ENCODE assay signal across 1 cellular context in genomic region chr9:136862849-136863622, GRCh38.
TF ChIP-seq lines count a peak whose summit lies in the region.

No MANE protein-coding gene starts in this region.

TF ChIP-seq in liver, 16 proteins besides CTCF, POLR2A, EP300 and RAD21:
- TF ChIP-seq, protein P1, sequence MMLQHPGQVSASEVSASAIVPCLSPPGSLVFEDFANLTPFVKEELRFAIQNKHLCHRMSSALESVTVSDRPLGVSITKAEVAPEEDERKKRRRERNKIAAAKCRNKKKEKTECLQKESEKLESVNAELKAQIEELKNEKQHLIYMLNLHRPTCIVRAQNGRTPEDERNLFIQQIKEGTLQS (IDR thresholded peaks at IDR 0.05), result no peak
- no peak for TF ChIP-seq NR2F2 (IDR thresholded peaks at IDR 0.05)
- TF ChIP-seq HNF4G (IDR thresholded peaks at IDR 0.05), result no peak
- TF ChIP-seq MAX (IDR thresholded peaks at IDR 0.05), result no peak
- no peak for TF ChIP-seq EGR1 (IDR thresholded peaks at IDR 0.05; ENCODE audit: low read depth in 2 of 2)
- no peak for TF ChIP-seq RXRA (IDR thresholded peaks at IDR 0.05)
- no peak for TF ChIP-seq FOXA2 (IDR thresholded peaks at IDR 0.05)
- TF ChIP-seq GABPA (IDR thresholded peaks at IDR 0.05 in 1 of 2, conservative IDR thresholded peaks at IDR 0.05 in 1 of 2), result no peak
- no peak for TF ChIP-seq YY1 (IDR thresholded peaks at IDR 0.05)
- TF ChIP-seq TAF1 (conservative IDR thresholded peaks at IDR 0.05), result no peak
- no peak for TF ChIP-seq JUND (IDR thresholded peaks at IDR 0.05)
- TF ChIP-seq, protein P2, sequence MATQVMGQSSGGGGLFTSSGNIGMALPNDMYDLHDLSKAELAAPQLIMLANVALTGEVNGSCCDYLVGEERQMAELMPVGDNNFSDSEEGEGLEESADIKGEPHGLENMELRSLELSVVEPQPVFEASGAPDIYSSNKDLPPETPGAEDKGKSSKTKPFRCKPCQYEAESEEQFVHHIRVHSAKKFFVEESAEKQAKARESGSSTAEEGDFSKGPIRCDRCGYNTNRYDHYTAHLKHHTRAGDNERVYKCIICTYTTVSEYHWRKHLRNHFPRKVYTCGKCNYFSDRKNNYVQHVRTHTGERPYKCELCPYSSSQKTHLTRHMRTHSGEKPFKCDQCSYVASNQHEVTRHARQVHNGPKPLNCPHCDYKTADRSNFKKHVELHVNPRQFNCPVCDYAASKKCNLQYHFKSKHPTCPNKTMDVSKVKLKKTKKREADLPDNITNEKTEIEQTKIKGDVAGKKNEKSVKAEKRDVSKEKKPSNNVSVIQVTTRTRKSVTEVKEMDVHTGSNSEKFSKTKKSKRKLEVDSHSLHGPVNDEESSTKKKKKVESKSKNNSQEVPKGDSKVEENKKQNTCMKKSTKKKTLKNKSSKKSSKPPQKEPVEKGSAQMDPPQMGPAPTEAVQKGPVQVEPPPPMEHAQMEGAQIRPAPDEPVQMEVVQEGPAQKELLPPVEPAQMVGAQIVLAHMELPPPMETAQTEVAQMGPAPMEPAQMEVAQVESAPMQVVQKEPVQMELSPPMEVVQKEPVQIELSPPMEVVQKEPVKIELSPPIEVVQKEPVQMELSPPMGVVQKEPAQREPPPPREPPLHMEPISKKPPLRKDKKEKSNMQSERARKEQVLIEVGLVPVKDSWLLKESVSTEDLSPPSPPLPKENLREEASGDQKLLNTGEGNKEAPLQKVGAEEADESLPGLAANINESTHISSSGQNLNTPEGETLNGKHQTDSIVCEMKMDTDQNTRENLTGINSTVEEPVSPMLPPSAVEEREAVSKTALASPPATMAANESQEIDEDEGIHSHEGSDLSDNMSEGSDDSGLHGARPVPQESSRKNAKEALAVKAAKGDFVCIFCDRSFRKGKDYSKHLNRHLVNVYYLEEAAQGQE (IDR thresholded peaks at IDR 0.05), result no peak
- TF ChIP-seq, protein P3, sequence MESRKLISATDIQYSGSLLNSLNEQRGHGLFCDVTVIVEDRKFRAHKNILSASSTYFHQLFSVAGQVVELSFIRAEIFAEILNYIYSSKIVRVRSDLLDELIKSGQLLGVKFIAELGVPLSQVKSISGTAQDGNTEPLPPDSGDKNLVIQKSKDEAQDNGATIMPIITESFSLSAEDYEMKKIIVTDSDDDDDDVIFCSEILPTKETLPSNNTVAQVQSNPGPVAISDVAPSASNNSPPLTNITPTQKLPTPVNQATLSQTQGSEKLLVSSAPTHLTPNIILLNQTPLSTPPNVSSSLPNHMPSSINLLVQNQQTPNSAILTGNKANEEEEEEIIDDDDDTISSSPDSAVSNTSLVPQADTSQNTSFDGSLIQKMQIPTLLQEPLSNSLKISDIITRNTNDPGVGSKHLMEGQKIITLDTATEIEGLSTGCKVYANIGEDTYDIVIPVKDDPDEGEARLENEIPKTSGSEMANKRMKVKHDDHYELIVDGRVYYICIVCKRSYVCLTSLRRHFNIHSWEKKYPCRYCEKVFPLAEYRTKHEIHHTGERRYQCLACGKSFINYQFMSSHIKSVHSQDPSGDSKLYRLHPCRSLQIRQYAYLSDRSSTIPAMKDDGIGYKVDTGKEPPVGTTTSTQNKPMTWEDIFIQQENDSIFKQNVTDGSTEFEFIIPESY (IDR thresholded peaks at IDR 0.05), result no peak
- no peak for TF ChIP-seq SP1 (IDR thresholded peaks at IDR 0.05)
- TF ChIP-seq FOXA1 (IDR thresholded peaks at IDR 0.05), result no peak
- no peak for TF ChIP-seq HNF4A (conservative IDR thresholded peaks at IDR 0.05)
